1 cellular context compared by ENCODE assay signal in genomic region chr4:94453534-94453963, GRCh38.
TF ChIP-seq lines count a peak whose summit lies in the region.

No MANE protein-coding gene starts in this region.

TF ChIP-seq in H1, 55 proteins besides CTCF, POLR2A, EP300 and RAD21 (continued from another document):
- TF ChIP-seq CHD7 (IDR thresholded peaks at IDR 0.05; ENCODE audit: insufficient replicate concordance, low read length) (no peak), BACH1 (IDR thresholded peaks at IDR 0.05; ENCODE audit: low read length) (no peak), KDM4A (IDR thresholded peaks at IDR 0.05; ENCODE audit: low read depth, low read length, severe bottlenecking) (no peak), FOSL1 (IDR thresholded peaks at IDR 0.05; ENCODE audit: insufficient read depth, low read depth, low read length) (no peak), CHD1 (IDR thresholded peaks at IDR 0.05; ENCODE audit: low read depth, low read length) (no peak), SIRT6 (IDR thresholded peaks at IDR 0.05; ENCODE audit: low read length) (no peak), ZNF274 (IDR thresholded peaks at IDR 0.05; ENCODE audit: borderline replicate concordance, extremely low read depth, low read length) (no peak), CTBP2 (IDR thresholded peaks at IDR 0.05; ENCODE audit: borderline replicate concordance, insufficient read depth, insufficient read length, low read length) (no peak), POLR2AphosphoS5 (IDR thresholded peaks at IDR 0.05; ENCODE audit: low read depth, low read length) (no peak), GTF2F1 (IDR thresholded peaks at IDR 0.05; ENCODE audit: borderline replicate concordance, low read depth, low read length) (no peak), TEAD4 (IDR thresholded peaks at IDR 0.05; ENCODE audit: low read depth, low read length) (no peak), SP1 (IDR thresholded peaks at IDR 0.05; ENCODE audit: low read depth, low read length) (no peak), HDAC6 (IDR thresholded peaks at IDR 0.05; ENCODE audit: low read depth, low read length) (no peak), RNF2 (IDR thresholded peaks at IDR 0.05; ENCODE audit: borderline replicate concordance, low read depth, low read length, missing control alignments, poor library complexity, severe bottlenecking) (no peak)
TF ChIP-seq in H1: peak in this region for 0.
